ENCODE assay signal across 8 cellular contexts in the genomic region with DNA sequence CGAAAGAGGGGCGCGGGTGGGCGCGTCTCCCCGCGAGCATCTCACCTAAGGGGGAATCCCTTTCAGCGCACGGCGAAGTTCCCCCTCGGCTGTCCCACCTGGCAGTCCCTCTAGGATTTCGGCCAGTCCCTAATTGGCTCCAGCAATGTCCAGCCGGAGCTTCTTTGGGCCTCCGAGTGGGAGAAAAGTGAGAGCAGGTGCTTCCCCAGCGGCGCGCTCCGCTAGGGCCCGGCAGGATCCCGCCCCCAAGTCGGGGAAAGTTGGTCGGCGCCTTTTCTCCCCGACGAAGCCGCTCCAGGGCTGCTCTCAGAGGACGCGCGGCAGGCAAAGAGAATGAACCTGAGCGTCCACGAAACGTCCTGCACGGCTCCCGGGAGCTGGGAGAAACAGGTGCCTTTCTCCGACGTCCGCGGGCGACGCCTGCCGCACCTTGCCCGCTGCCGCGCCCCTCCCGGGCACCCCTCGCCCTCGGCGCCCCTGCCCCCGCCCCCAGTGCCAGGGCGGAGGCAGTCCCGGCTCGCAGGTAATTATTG. TPM values are rescaled to one million over a fixed set of nuclear protein-coding genes. Genes with fewer than 3 reads are reported as not detected.
A peak's percentile ranks its signal among the peaks of the same experiment; 100 is the strongest.
DNase-seq lines count a peak whose midpoint lies in the region; ATAC-seq and TF ChIP-seq lines count a peak whose summit lies in the region.

No MANE protein-coding gene starts in this region.

- no peaks in the 10 kb centered on the region for H3F3A ChIP-seq in neural cell (ENCODE audit: insufficient read depth, low read length, poor library complexity, severe bottlenecking)

- no peaks in the 10 kb centered on the region for H3K9me2 ChIP-seq in neural cell (ENCODE audit: insufficient read depth, low read length)

- no peak for TF ChIP-seq EP300 in neural cell (conservative IDR thresholded peaks at IDR 0.05; ENCODE audit: poor library complexity, severe bottlenecking)

- no peak overlapping the region for H3K9ac ChIP-seq in neural cell (ENCODE audit: low read length)

- TF ChIP-seq RAD21 in neural cell (conservative IDR thresholded peaks at IDR 0.05): peak; percentile 17

- DNase-seq in ecto neural progenitor cell (ENCODE audit: low spot score) (peak; percentile 55), hippocampal formation (lab: John Stamatoyannopoulos, UW) (no peak), erythroblast (lab: John Stamatoyannopoulos, UW) (no peak), RWPE1 (ENCODE audit: low spot score) (no peak)

- CTCF ChIA-PET in RWPE1 (lab: Yijun Ruan, JAX): interaction anchor here (0.6 kb wide), 1 partner anchor 986 kb away, joined by 6 read pairs; no protein-coding TSS in a partner anchor

- no peak for TF ChIP-seq POLR2A in erythroblast (IDR thresholded peaks at IDR 0.05; ENCODE audit: low read length)

- H3K79me2 ChIP-seq in neural cell (replicated peaks; ENCODE audit: insufficient read depth, low read length): no peaks in the 10 kb centered on the region

- no peaks in the 10 kb centered on the region for H4K20me1 ChIP-seq in neural cell (ENCODE audit: insufficient read depth)

- POLR2A ChIA-PET in RWPE1 (lab: Yijun Ruan, JAX; ENCODE audit: low non-redundant PET): no interaction called here

- TF ChIP-seq CTCF in neural cell (IDR thresholded peaks at IDR 0.05; ENCODE audit: poor library complexity, severe bottlenecking) (no peak), RWPE1 (conservative IDR thresholded peaks at IDR 0.05; ENCODE audit: low read depth) (no peak)

- H3K27ac ChIP-seq in neural cell (ENCODE audit: low read length): no peak overlapping the region
- no peak overlapping the region for H3K27ac ChIP-seq in RWPE1

- H3K4me3 ChIP-seq in neural cell (ENCODE audit: low read length): peak overlapping the region; percentile 59

- no peak overlapping the region for H2AFZ ChIP-seq in neural cell (ENCODE audit: low read depth, low read length)

- no peak overlapping the region for H3K4me2 ChIP-seq in neural cell (ENCODE audit: low read length)

- peaks cover 61% of the 10 kb centered on the region for H3K27me3 ChIP-seq in neural cell (ENCODE audit: insufficient read depth, low read depth, low read length)

- H3K36me3 ChIP-seq in neural cell (ENCODE audit: insufficient read depth, low read length): no peaks in the 10 kb centered on the region

- ATAC-seq in GM18498 (IDR thresholded peaks at IDR 0.05; ENCODE audit: unreplicated experiment): peak; percentile 13
- peak; percentile 21 for ATAC-seq in HG03175 (IDR thresholded peaks at IDR 0.05; ENCODE audit: unreplicated experiment)
- ATAC-seq in HG02840 (IDR thresholded peaks at IDR 0.05; ENCODE audit: low FRiP score, unreplicated experiment): no peak

- H3K9me3 ChIP-seq in neural cell (ENCODE audit: low read length): no peaks in the 10 kb centered on the region

TF ChIP-seq in neural cell, 6 proteins besides CTCF, POLR2A, EP300 and RAD21:
- TF ChIP-seq EZH2 (IDR thresholded peaks at IDR 0.05; ENCODE audit: borderline replicate concordance, insufficient read depth, low read length, poor library complexity, severe bottlenecking): no peak
- TF ChIP-seq, protein P1, sequence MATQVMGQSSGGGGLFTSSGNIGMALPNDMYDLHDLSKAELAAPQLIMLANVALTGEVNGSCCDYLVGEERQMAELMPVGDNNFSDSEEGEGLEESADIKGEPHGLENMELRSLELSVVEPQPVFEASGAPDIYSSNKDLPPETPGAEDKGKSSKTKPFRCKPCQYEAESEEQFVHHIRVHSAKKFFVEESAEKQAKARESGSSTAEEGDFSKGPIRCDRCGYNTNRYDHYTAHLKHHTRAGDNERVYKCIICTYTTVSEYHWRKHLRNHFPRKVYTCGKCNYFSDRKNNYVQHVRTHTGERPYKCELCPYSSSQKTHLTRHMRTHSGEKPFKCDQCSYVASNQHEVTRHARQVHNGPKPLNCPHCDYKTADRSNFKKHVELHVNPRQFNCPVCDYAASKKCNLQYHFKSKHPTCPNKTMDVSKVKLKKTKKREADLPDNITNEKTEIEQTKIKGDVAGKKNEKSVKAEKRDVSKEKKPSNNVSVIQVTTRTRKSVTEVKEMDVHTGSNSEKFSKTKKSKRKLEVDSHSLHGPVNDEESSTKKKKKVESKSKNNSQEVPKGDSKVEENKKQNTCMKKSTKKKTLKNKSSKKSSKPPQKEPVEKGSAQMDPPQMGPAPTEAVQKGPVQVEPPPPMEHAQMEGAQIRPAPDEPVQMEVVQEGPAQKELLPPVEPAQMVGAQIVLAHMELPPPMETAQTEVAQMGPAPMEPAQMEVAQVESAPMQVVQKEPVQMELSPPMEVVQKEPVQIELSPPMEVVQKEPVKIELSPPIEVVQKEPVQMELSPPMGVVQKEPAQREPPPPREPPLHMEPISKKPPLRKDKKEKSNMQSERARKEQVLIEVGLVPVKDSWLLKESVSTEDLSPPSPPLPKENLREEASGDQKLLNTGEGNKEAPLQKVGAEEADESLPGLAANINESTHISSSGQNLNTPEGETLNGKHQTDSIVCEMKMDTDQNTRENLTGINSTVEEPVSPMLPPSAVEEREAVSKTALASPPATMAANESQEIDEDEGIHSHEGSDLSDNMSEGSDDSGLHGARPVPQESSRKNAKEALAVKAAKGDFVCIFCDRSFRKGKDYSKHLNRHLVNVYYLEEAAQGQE (IDR thresholded peaks at IDR 0.05; ENCODE audit: borderline replicate concordance): no peak
- TF ChIP-seq SMC3 (conservative IDR thresholded peaks at IDR 0.05; ENCODE audit: poor library complexity): no peak
- no peak for TF ChIP-seq POLR2AphosphoS5 (IDR thresholded peaks at IDR 0.05)
- TF ChIP-seq MXI1 (conservative IDR thresholded peaks at IDR 0.05; ENCODE audit: poor library complexity, severe bottlenecking): no peak
TF ChIP-seq in neural cell: peak in this region for 0.

RNA-seq across cellular contexts. Expression of a gene that starts 0.4 kb away (rescaled TPM):
- 0.09 TPM in 1 of 2 replicates, not detected in the other for polyA plus RNA-seq in neural cell
- polyA minus RNA-seq in neural cell: 0.12 TPM in 1 of 2 replicates, not detected in the other
